ENCODE assay signal across 1 cellular context in genomic region chr18:77043541-77044280, GRCh38.
TF ChIP-seq lines count a peak whose summit lies in the region.

No MANE protein-coding gene starts in this region.

TF ChIP-seq in IMR-90, 13 proteins besides CTCF, POLR2A, EP300 and RAD21 (continued from another document):
- no peak for TF ChIP-seq USF2 (IDR thresholded peaks at IDR 0.05; ENCODE audit: low read depth, low read length)
- TF ChIP-seq CEBPB (IDR thresholded peaks at IDR 0.05; ENCODE audit: low read depth, low read length), result no peak
- no peak for TF ChIP-seq NFE2L2 (IDR thresholded peaks at IDR 0.05; ENCODE audit: low read depth, low read length)
- TF ChIP-seq FOS (IDR thresholded peaks at IDR 0.05; ENCODE audit: low read depth, low read length), result no peak
- TF ChIP-seq, protein P1, sequence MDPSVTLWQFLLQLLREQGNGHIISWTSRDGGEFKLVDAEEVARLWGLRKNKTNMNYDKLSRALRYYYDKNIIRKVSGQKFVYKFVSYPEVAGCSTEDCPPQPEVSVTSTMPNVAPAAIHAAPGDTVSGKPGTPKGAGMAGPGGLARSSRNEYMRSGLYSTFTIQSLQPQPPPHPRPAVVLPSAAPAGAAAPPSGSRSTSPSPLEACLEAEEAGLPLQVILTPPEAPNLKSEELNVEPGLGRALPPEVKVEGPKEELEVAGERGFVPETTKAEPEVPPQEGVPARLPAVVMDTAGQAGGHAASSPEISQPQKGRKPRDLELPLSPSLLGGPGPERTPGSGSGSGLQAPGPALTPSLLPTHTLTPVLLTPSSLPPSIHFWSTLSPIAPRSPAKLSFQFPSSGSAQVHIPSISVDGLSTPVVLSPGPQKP (IDR thresholded peaks at IDR 0.05; ENCODE audit: borderline replicate concordance, low read depth, low read length), result no peak
- TF ChIP-seq MAFK (IDR thresholded peaks at IDR 0.05; ENCODE audit: low read depth, low read length), result no peak
- TF ChIP-seq MXI1 (IDR thresholded peaks at IDR 0.05; ENCODE audit: borderline replicate concordance, low read depth, low read length), result no peak
- no peak for TF ChIP-seq MAZ (IDR thresholded peaks at IDR 0.05; ENCODE audit: borderline replicate concordance, low read depth, low read length)
- no peak for TF ChIP-seq RFX5 (IDR thresholded peaks at IDR 0.05; ENCODE audit: low read depth, low read length)
